In the genomic region with DNA sequence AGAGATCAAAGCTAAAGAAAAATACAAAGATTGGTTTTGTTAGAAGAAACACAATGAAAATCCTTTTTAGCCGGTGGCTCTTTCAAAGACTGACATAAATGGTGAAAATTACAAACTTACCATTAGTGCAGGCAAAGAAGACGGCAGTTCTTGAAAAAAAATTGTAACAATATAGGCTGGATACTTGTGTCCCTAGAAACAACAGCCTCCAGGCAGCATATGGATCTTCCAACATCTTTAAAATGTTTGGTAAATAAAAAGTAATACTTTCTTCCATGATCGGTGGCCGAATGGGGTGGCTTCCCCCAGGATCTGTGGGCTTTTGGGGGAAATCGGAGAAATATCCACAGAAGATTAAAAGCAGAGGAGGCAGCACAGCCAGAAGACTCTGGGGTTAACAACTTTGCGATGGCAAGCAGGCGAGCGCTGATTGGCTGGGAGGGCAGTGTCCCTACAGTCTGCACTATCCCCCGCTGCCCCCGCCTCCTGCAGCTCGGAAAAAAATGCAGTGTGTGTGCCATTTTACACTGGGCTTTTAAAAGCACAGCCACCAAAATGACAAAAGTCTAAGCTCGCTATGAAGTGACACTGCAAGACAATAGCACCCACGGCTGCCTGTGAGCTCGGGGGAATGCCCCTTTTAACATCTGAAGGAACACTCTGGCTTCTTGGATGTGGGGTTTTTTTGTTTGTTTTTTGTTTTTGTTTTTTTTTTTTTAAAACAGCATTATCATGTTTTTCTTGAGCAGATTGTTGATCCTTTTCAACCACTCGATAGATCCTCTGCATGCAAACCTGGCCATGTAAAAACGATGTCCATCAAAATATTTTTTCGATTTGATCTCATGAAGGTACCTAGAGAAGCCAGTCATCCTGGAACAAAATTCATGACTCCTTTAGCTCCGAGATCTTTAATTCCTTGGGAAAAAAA, we compare ENCODE assay signal across 8 cellular contexts. TPM values are rescaled to one million over a fixed set of nuclear protein-coding genes. Genes with fewer than 3 reads are reported as not detected.
DNase-seq lines count a peak whose midpoint lies in the region; ATAC-seq and TF ChIP-seq lines count a peak whose summit lies in the region.

No MANE protein-coding gene starts in this region.

- H2AFZ ChIP-seq in OCI-LY3 (ENCODE audit: low read depth, low read length), result peak overlapping the region; percentile 72; the same call in 1 of the 2 replicates

- peak overlapping the region; percentile 74 for H3K9ac ChIP-seq in OCI-LY3 (ENCODE audit: low read length)

- H3K4me2 ChIP-seq in OCI-LY3 (ENCODE audit: low read length), result peak overlapping the region; percentile 74

- H3K27me3 ChIP-seq in OCI-LY3 (ENCODE audit: low read depth, low read length), result no peaks in the 10 kb centered on the region

- H3K79me2 ChIP-seq in OCI-LY3 (ENCODE audit: low read length), result peaks cover 10% of the 10 kb centered on the region; the same call in 1 of the 2 replicates

- peak; percentile 88 for TF ChIP-seq POLR2A in erythroblast (IDR thresholded peaks at IDR 0.05; ENCODE audit: low read length)

- no peaks in the 10 kb centered on the region for H3K36me3 ChIP-seq in OCI-LY3 (replicated peaks; ENCODE audit: low read depth, low read length)
- H3K36me3 ChIP-seq in mucosa of descending colon (ENCODE audit: low read depth), result no peaks in the 10 kb centered on the region

- peaks cover 19% of the 10 kb centered on the region for H3K4me1 ChIP-seq in OCI-LY3 (ENCODE audit: low read length)
- peaks cover 12% of the 10 kb centered on the region for H3K4me1 ChIP-seq in mucosa of descending colon (ENCODE audit: low read depth)

- ATAC-seq in GM21528 (IDR thresholded peaks at IDR 0.05; ENCODE audit: low FRiP score, unreplicated experiment), result peak; percentile 93
- peak; percentile 96 for ATAC-seq in mucosa of descending colon

- no peaks in the 10 kb centered on the region for H4K20me1 ChIP-seq in OCI-LY3 (ENCODE audit: insufficient read depth, low read length)

- intact Hi-C loops in mucosa of descending colon (cut with DNase I, micrococcal nuclease), result loop anchor here in 1 of 2 donors (5.0 kb wide), 1 partner anchor 69 kb away; a partner anchor contains a TSS

- peak overlapping the region; percentile 81 for H3K4me3 ChIP-seq in OCI-LY3 (ENCODE audit: low read length)
- peak overlapping the region; percentile 50 for H3K4me3 ChIP-seq in mucosa of descending colon

- H3K9me3 ChIP-seq in OCI-LY3 (ENCODE audit: insufficient read depth, low read length) (no peaks in the 10 kb centered on the region), mucosa of descending colon (no peaks in the 10 kb centered on the region)

- no peak for TF ChIP-seq CTCF in OCI-LY3 (IDR thresholded peaks at IDR 0.05; ENCODE audit: low read depth, low read length)
- no peak for TF ChIP-seq CTCF in mucosa of descending colon (IDR thresholded peaks at IDR 0.05)

- DNase-seq in DMS 273 treated with DMSO at 0.1 percent for 48 hours (lab: John Stamatoyannopoulos, UW) (peak; percentile 41), HuH-7.5 (ENCODE audit: low spot score) (peak; percentile 42), activated T-cell treated with anti-CD3 and anti-CD28 coated beads for 24 hours (ENCODE audit: low read depth) (peak; percentile 83), erythroblast (lab: John Stamatoyannopoulos, UW) (peak; percentile 95), mucosa of descending colon (peak; percentile 95 to 98 (median 97))
- DNase-seq in stimulated activated CD8-positive, alpha-beta memory T cell treated with anti-CD3 and anti-CD28 coated beads, Interleukin-4, amount 100 ng/mL, for 1 hour (ENCODE audit: low read depth in 2 of 2, low spot score in 1 of 2), result peak; percentile 75 to 83

- peak overlapping the region; percentile 54 for H3K27ac ChIP-seq in OCI-LY3 (ENCODE audit: low read length)

RNA-seq across cellular contexts. Expression of a gene that starts 31.7 kb away (rescaled TPM):
- total RNA-seq in mucosa of descending colon, result 10 to 100 TPM; 33.7 to 47.9 (median 46.9) TPM

Comparison
In these comparisons a context has a peak if more than half of its experiments do, and no peak if none do; other contexts are left out.
1. Peak in every context shown above with its lines: DNase-seq, ATAC-seq, H3K4me3 ChIP-seq and H3K27ac ChIP-seq.
2. DNase-seq: peak in every context shown above with its lines; median percentile 97 in mucosa of descending colon; 95 in erythroblast; 83 in activated T-cell treated with anti-CD3 and anti-CD28 coated beads for 24 hours; 79 in stimulated activated CD8-positive, alpha-beta memory T cell treated with anti-CD3 and anti-CD28 coated beads, Interleukin-4, amount 100 ng/mL, for 1 hour; 42 in HuH-7.5; 41 in DMS 273 treated with DMSO at 0.1 percent for 48 hours.